In genomic region chr3:106534206-106534605, GRCh38 we compare ENCODE assay signal across 8 cellular contexts.
DNase-seq lines count a peak whose midpoint lies in the region; ATAC-seq and TF ChIP-seq lines count a peak whose summit lies in the region.

No MANE protein-coding gene starts in this region.

- H3K4me3 Mint-ChIP-seq in activated naive CD8-positive, alpha-beta T cell treated with anti-CD3 and anti-CD28 coated beads, Interleukin-2, amount 10 ng/mL, durations not matched to agents 7 days and 5 days, result no peak overlapping the region

- peak overlapping the region; percentile 57 for H3K27ac Mint-ChIP-seq in activated naive CD8-positive, alpha-beta T cell treated with anti-CD3 and anti-CD28 coated beads, Interleukin-2, amount 10 ng/mL, durations not matched to agents 7 days and 5 days

- H3K4me1 Mint-ChIP-seq in activated naive CD8-positive, alpha-beta T cell treated with anti-CD3 and anti-CD28 coated beads, Interleukin-2, amount 10 ng/mL, durations not matched to agents 7 days and 5 days, result peaks cover 11% of the 10 kb centered on the region

- H3K36me3 Mint-ChIP-seq in activated naive CD8-positive, alpha-beta T cell treated with anti-CD3 and anti-CD28 coated beads, Interleukin-2, amount 10 ng/mL, durations not matched to agents 7 days and 5 days, result peaks cover 13% of the 10 kb centered on the region

- no peak for TF ChIP-seq CTCF in GM10248 (IDR thresholded peaks at IDR 0.05; ENCODE audit: control extremely low read depth, extremely low read depth, low read depth, missing control alignments)

- H3K9me3 Mint-ChIP-seq in activated naive CD8-positive, alpha-beta T cell treated with anti-CD3 and anti-CD28 coated beads, Interleukin-2, amount 10 ng/mL, durations not matched to agents 7 days and 5 days, result peaks cover 33% of the 10 kb centered on the region

- peak; percentile 78 for ATAC-seq in activated naive CD8-positive, alpha-beta T cell treated with anti-CD3 and anti-CD28 coated beads, Interleukin-2, amount 10 ng/mL, durations not matched to agents 7 days and 5 days (ENCODE audit: low read depth)
- no peak for ATAC-seq in GM18517 (IDR thresholded peaks at IDR 0.05; ENCODE audit: unreplicated experiment)

- H3K27me3 Mint-ChIP-seq in activated naive CD8-positive, alpha-beta T cell treated with anti-CD3 and anti-CD28 coated beads, Interleukin-2, amount 10 ng/mL, durations not matched to agents 7 days and 5 days, result no peaks in the 10 kb centered on the region

- peak; percentile 33 for DNase-seq in EL
- DNase-seq in T-helper 22 cell (ENCODE audit: low read depth), result peak; percentile 34
- DNase-seq in activated naive CD8-positive, alpha-beta T cell treated with anti-CD3 and anti-CD28 coated beads, Interleukin-2, amount 10 ng/mL, durations not matched to agents 7 days and 5 days, result peak; percentile 43
- DNase-seq in stimulated activated CD4-positive, alpha-beta T cell treated with anti-CD3 and anti-CD28 coated beads, Interleukin-1b, Interleukin-23, amount 100 ng/mL, for 48 hours, result peak; percentile 55
- no peak for DNase-seq in GM10248 (ENCODE audit: extremely low spot score)
- DNase-seq in effector CD8-positive, alpha-beta T cell (lab: John Stamatoyannopoulos, UW), result no peak
- no peak for DNase-seq in NCI-H146 (lab: John Stamatoyannopoulos, UW)

- CTCF ChIA-PET in GM10248 (lab: Yijun Ruan, JAX), result no interaction called here

- POLR2A ChIA-PET in activated naive CD8-positive, alpha-beta T cell treated with anti-CD3 and anti-CD28 coated beads, Interleukin-2, amount 10 ng/mL, durations not matched to agents 7 days and 5 days (lab: Charles Lee), result no interaction called here
- POLR2A ChIA-PET in GM10248 (lab: Yijun Ruan, JAX), result no interaction called here

Comparison
In these comparisons a context has a peak if more than half of its experiments do, and no peak if none do; other contexts are left out.
1. DNase-seq: peak in EL (single experiment), T-helper 22 cell (single experiment), activated naive CD8-positive, alpha-beta T cell treated with anti-CD3 and anti-CD28 coated beads, Interleukin-2, amount 10 ng/mL, durations not matched to agents 7 days and 5 days (single experiment) and stimulated activated CD4-positive, alpha-beta T cell treated with anti-CD3 and anti-CD28 coated beads, Interleukin-1b, Interleukin-23, amount 100 ng/mL, for 48 hours (single experiment); none in GM10248 (single experiment), effector CD8-positive, alpha-beta T cell (single experiment) and NCI-H146 (single experiment).